Comparison of ENCODE assay signal across 25 cellular contexts in the genomic region with DNA sequence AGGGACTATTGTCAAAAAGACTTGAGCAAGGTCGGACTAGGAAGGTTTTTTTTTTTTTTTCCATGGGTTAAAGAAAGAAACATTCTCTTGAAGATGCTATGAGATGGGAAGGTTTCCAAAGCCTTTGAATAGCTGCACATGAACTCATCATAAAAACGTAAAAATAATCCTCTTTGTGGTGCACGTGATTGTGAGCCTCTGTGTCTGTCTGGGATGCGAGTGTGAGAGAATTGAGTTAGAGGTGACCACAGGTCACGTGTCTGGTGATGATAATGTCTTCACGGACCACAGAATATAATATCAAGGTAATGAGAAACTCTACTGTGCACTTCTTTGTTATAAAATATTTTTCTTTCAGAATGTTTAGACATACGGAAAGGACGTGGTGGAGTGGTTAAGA. TPM values are rescaled to one million over a fixed set of nuclear protein-coding genes. Genes with fewer than 3 reads are reported as not detected.
"Had no signal": no experiment of that assay in that cellular context is flagged by ENCODE, and none has a peak within 500 bp of the region (broad histone marks: within the 10 kb centered on the region; RNA-seq: fewer than 3 reads in every experiment).

No MANE protein-coding gene starts in this region.

- H3K27me3 ChIP-seq: colonic mucosa, foreskin keratinocyte had no signal

- H3K36me3 Mint-ChIP-seq: naive thymus-derived CD4-positive, alpha-beta T cell had no signal

- H3K9me3 ChIP-seq: colonic mucosa, esophagus squamous epithelium, gastroesophageal sphincter, heart left ventricle, left lung, lower lobe of right lung had no signal

- H3K27ac Mint-ChIP-seq: dendritic cell treated with granulocyte-macrophage colony-stimulating factor and Interleukin-4, amounts not matched to agents 40 ng/mL and 50 ng/mL, for 4 days; effector memory CD8-positive, alpha-beta T cell; endodermal cell had no signal

- H3K4me3 ChIP-seq: colonic mucosa, esophagus squamous epithelium, gastroesophageal sphincter, heart left ventricle, left lung, lower lobe of right lung had no signal

- FAIRE-seq: endometrium, frontal cortex, islet of Langerhans, keratinocyte had no signal

- ATAC-seq: effector memory CD8-positive, alpha-beta T cell; esophagus mucosa; foreskin keratinocyte; heart left ventricle; left cardiac atrium; left ventricle myocardium superior; naive thymus-derived CD4-positive, alpha-beta T cell had no signal

- DNase-seq: colonic mucosa; cortex of kidney; effector CD8-positive, alpha-beta T cell; effector memory CD8-positive, alpha-beta T cell; endodermal cell; erythroblast; esophagus squamous epithelium; heart left ventricle; hippocampal formation; left cardiac atrium; left lung; left ventricle myocardium superior; lower lobe of right lung; mesendoderm; midbrain; naive thymus-derived CD4-positive, alpha-beta T cell had no signal

- H3K4me1 ChIP-seq: colonic mucosa, foreskin keratinocyte had no signal

- H3K36me3 ChIP-seq: colonic mucosa, esophagus squamous epithelium, gastroesophageal sphincter, heart left ventricle, left lung, lower lobe of right lung had no signal

- H3K4me1 Mint-ChIP-seq: endodermal cell had no signal

- H3K9me3 Mint-ChIP-seq: dendritic cell treated with granulocyte-macrophage colony-stimulating factor and Interleukin-4, amounts not matched to agents 40 ng/mL and 50 ng/mL, for 4 days; effector memory CD8-positive, alpha-beta T cell; endodermal cell; naive thymus-derived CD4-positive, alpha-beta T cell had no signal

- H3K4me3 Mint-ChIP-seq: dendritic cell treated with granulocyte-macrophage colony-stimulating factor and Interleukin-4, amounts not matched to agents 40 ng/mL and 50 ng/mL, for 4 days; effector memory CD8-positive, alpha-beta T cell; endodermal cell; naive thymus-derived CD4-positive, alpha-beta T cell had no signal

- H3K27ac ChIP-seq: colonic mucosa, epithelial cell of prostate, esophagus squamous epithelium, foreskin keratinocyte, gastroesophageal sphincter, heart left ventricle, left lung, lower lobe of right lung had no signal

RNA-seq across cellular contexts. Expression of a gene that starts 24.3 kb away (rescaled TPM):
- total RNA-seq: foreskin keratinocyte had no signal
- polyA plus RNA-seq: foreskin keratinocyte; keratinocyte; naive thymus-derived CD4-positive, alpha-beta T cell had no signal
